ENCODE assay signal across 1 cellular context in genomic region chr2:117984208-117984607, GRCh38.
TF ChIP-seq lines count a peak whose summit lies in the region.

No MANE protein-coding gene starts in this region.

TF ChIP-seq in K562, 482 proteins besides CTCF, POLR2A, EP300 and RAD21 (continued from another document):
- TF ChIP-seq PBX2 (CRISPR knock-in tag; IDR thresholded peaks at IDR 0.05; ENCODE audit: low read depth) = no peak
- TF ChIP-seq PBX2 (tag; conservative IDR thresholded peaks at IDR 0.05; ENCODE audit: low read depth) = peak; percentile 70
- TF ChIP-seq PKNOX1 (IDR thresholded peaks at IDR 0.05) = peak; percentile 60
TF ChIP-seq in K562: peak in this region for 3.
